In genomic region chr7:46282155-46282554, GRCh38 we compare ENCODE assay signal across 1 cellular context.
TF ChIP-seq lines count a peak whose summit lies in the region.

No MANE protein-coding gene starts in this region.

TF ChIP-seq in GM12878, 131 proteins besides CTCF, POLR2A, EP300 and RAD21 (continued from another document):
- TF ChIP-seq ZNF687 (IDR thresholded peaks at IDR 0.05) (no peak), IKZF2 (IDR thresholded peaks at IDR 0.05) (peak; percentile 55 to 59), RELB (IDR thresholded peaks at IDR 0.05; ENCODE audit: low read depth) (peak; percentile 54; the same call in 1 of the 2 replicates), GATAD2B (conservative IDR thresholded peaks at IDR 0.05; ENCODE audit: low read depth) (no peak), SRF (IDR thresholded peaks at IDR 0.05; ENCODE audit: low read depth in 2 of 2, low read length in 2 of 2) (peak in 1 of 2 experiments; percentile 91; a peak in 2 of 4 replicates), BCL3 (IDR thresholded peaks at IDR 0.05; ENCODE audit: borderline replicate concordance, insufficient read depth, low read depth, low read length, poor library complexity, severe bottlenecking) (no peak), RUNX3 (IDR thresholded peaks at IDR 0.05; ENCODE audit: low read length) (peak; percentile 34; the same call in 1 of the 2 replicates)
